8 cellular contexts compared by ENCODE assay signal in genomic region chr1:117365350-117366280, GRCh38. TPM values are rescaled to one million over a fixed set of nuclear protein-coding genes. Genes with fewer than 3 reads are reported as not detected.
DNase-seq lines count a peak whose midpoint lies in the region; ATAC-seq and TF ChIP-seq lines count a peak whose summit lies in the region.

No MANE protein-coding gene starts in this region.

- TF ChIP-seq CTCF in hepatocyte (IDR thresholded peaks at IDR 0.05; ENCODE audit: poor library complexity) (no peak), spleen (IDR thresholded peaks at IDR 0.05 in 8 of 11, conservative IDR thresholded peaks at IDR 0.05 in 3 of 11) (no peak)

- H3K27ac Mint-ChIP-seq in activated CD4-positive, alpha-beta T cell treated with anti-CD3 and anti-CD28 coated beads, Interleukin-2, amount 10 ng/mL, durations not matched to agents 7 days and 5 days: peak overlapping the region; percentile 94
- peak overlapping the region; percentile 97 for H3K27ac Mint-ChIP-seq in activated CD8-positive, alpha-beta T cell treated with anti-CD3 and anti-CD28 coated beads, Interleukin-2, amount 10 ng/mL, durations not matched to agents 7 days and 5 days

- CTCF ChIA-PET in activated CD4-positive, alpha-beta T cell treated with anti-CD3 and anti-CD28 coated beads, Interleukin-2, amount 10 ng/mL, durations not matched to agents 7 days and 5 days (lab: Charles Lee): interaction anchor here (0.6 kb wide), 1 partner anchor 18 kb away, joined by 3 read pairs; no protein-coding TSS in a partner anchor
- CTCF ChIA-PET in activated CD8-positive, alpha-beta T cell treated with anti-CD3 and anti-CD28 coated beads, Interleukin-2, amount 10 ng/mL, durations not matched to agents 7 days and 5 days (lab: Charles Lee): interaction anchor here (0.7 to 1.5 kb wide), 4 partner anchors 18 to 305 kb away, joined by 3 to 5 read pairs (median 3); no protein-coding TSS in a partner anchor

- H3K4me1 ChIP-seq in hepatocyte (ENCODE audit: insufficient read depth) (peaks cover 10% of the 10 kb centered on the region), spleen (peaks cover 22 to 62% (median 49%) of the 10 kb centered on the region in 6 donors)

- H3K4me3 Mint-ChIP-seq in activated CD4-positive, alpha-beta T cell treated with anti-CD3 and anti-CD28 coated beads, Interleukin-2, amount 10 ng/mL, durations not matched to agents 7 days and 5 days: peak overlapping the region; percentile 83
- H3K4me3 Mint-ChIP-seq in activated CD8-positive, alpha-beta T cell treated with anti-CD3 and anti-CD28 coated beads, Interleukin-2, amount 10 ng/mL, durations not matched to agents 7 days and 5 days: peak overlapping the region; percentile 96

- WGBS in hepatocyte (ENCODE audit: low lambda C conversion rate, missing lambda C conversion rate): 39% methylated on average over 11 of the region's 11 CpGs
- 34 to 44% (median 39%) methylated on average over 11 of the region's 11 CpGs for WGBS in spleen, 5 donors

- peaks cover 4% of the 10 kb centered on the region for H3K36me3 Mint-ChIP-seq in activated CD4-positive, alpha-beta T cell treated with anti-CD3 and anti-CD28 coated beads, Interleukin-2, amount 10 ng/mL, durations not matched to agents 7 days and 5 days (ENCODE audit: low read depth)
- peaks cover 9% of the 10 kb centered on the region for H3K36me3 Mint-ChIP-seq in activated CD8-positive, alpha-beta T cell treated with anti-CD3 and anti-CD28 coated beads, Interleukin-2, amount 10 ng/mL, durations not matched to agents 7 days and 5 days (ENCODE audit: low read depth)

- peak overlapping the region; percentile 98 for H2AFZ ChIP-seq in hepatocyte

- H3K27ac ChIP-seq in hepatocyte: peak overlapping the region; percentile 99
- H3K27ac ChIP-seq in spleen: peak overlapping the region; percentile 94 to 99 (median 98)

- no peaks in the 10 kb centered on the region for H3K36me3 ChIP-seq in hepatocyte (replicated peaks; ENCODE audit: insufficient read depth, low read depth)
- H3K36me3 ChIP-seq in spleen: no peaks in the 10 kb centered on the region

- no peak for ATAC-seq in activated CD8-positive, alpha-beta T cell treated with anti-CD3 and anti-CD28 coated beads, Interleukin-2, amount 10 ng/mL, durations not matched to agents 7 days and 5 days

- H3K27me3 Mint-ChIP-seq in activated CD4-positive, alpha-beta T cell treated with anti-CD3 and anti-CD28 coated beads, Interleukin-2, amount 10 ng/mL, durations not matched to agents 7 days and 5 days: no peaks in the 10 kb centered on the region
- H3K27me3 Mint-ChIP-seq in activated CD8-positive, alpha-beta T cell treated with anti-CD3 and anti-CD28 coated beads, Interleukin-2, amount 10 ng/mL, durations not matched to agents 7 days and 5 days (ENCODE audit: low read depth): no peaks in the 10 kb centered on the region

- H3K9me3 Mint-ChIP-seq in activated CD4-positive, alpha-beta T cell treated with anti-CD3 and anti-CD28 coated beads, Interleukin-2, amount 10 ng/mL, durations not matched to agents 7 days and 5 days: no peaks in the 10 kb centered on the region
- no peaks in the 10 kb centered on the region for H3K9me3 Mint-ChIP-seq in activated CD8-positive, alpha-beta T cell treated with anti-CD3 and anti-CD28 coated beads, Interleukin-2, amount 10 ng/mL, durations not matched to agents 7 days and 5 days (ENCODE audit: insufficient read depth)

- H3K9me3 ChIP-seq in hepatocyte (ENCODE audit: low read depth) (no peaks in the 10 kb centered on the region), spleen (no peaks in the 10 kb centered on the region)

- H3K27me3 ChIP-seq in hepatocyte (no peaks in the 10 kb centered on the region), spleen (replicated peaks in 1 of 7) (no peaks in the 10 kb centered on the region)

- H3K4me3 ChIP-seq in hepatocyte (peak overlapping the region; percentile 83), spleen (peak overlapping the region; percentile 62 to 96 (median 90))

- DNase-seq in activated CD4-positive, alpha-beta T cell treated with anti-CD3 and anti-CD28 coated beads, Interleukin-2, amount 10 ng/mL, durations not matched to agents 7 days and 5 days: no peak
- no peak for DNase-seq in activated CD4-positive, alpha-beta T cell treated with anti-CD3 and anti-CD28 coated beads, Interleukin-2, amount 50 U/mL, for 4 hours
- no peak for DNase-seq in activated CD8-positive, alpha-beta T cell treated with anti-CD3 and anti-CD28 coated beads, Interleukin-2, amount 10 ng/mL, durations not matched to agents 7 days and 5 days
- DNase-seq in hepatocyte (ENCODE audit: low spot score) (no peak), spleen (no peak), SKM-1 (lab: John Stamatoyannopoulos, UW; ENCODE audit: unreplicated experiment) (no peak), iPS-NIHi11 (ENCODE audit: low spot score) (no peak), GOT3 (lab: John Stamatoyannopoulos, UW) (no peak)

- H3K9me2 ChIP-seq in hepatocyte (replicated peaks; ENCODE audit: insufficient read depth): no peaks in the 10 kb centered on the region

- no peak for TF ChIP-seq POLR2A in spleen (IDR thresholded peaks at IDR 0.05)

- peaks cover 24% of the 10 kb centered on the region for H4K20me1 ChIP-seq in hepatocyte (ENCODE audit: insufficient read depth, poor library complexity, severe bottlenecking)

- POLR2A ChIA-PET in activated CD4-positive, alpha-beta T cell treated with anti-CD3 and anti-CD28 coated beads, Interleukin-2, amount 10 ng/mL, durations not matched to agents 7 days and 5 days (lab: Charles Lee): interaction anchor here (0.6 kb wide), 1 partner anchor 89 kb away, joined by 3 read pairs; no protein-coding TSS in a partner anchor
- POLR2A ChIA-PET in activated CD8-positive, alpha-beta T cell treated with anti-CD3 and anti-CD28 coated beads, Interleukin-2, amount 10 ng/mL, durations not matched to agents 7 days and 5 days (lab: Charles Lee): no interaction called here

- peak overlapping the region; percentile 91 for H3K4me2 ChIP-seq in hepatocyte

- H3K4me1 Mint-ChIP-seq in activated CD4-positive, alpha-beta T cell treated with anti-CD3 and anti-CD28 coated beads, Interleukin-2, amount 10 ng/mL, durations not matched to agents 7 days and 5 days: peaks cover 38% of the 10 kb centered on the region
- peaks cover 37% of the 10 kb centered on the region for H3K4me1 Mint-ChIP-seq in activated CD8-positive, alpha-beta T cell treated with anti-CD3 and anti-CD28 coated beads, Interleukin-2, amount 10 ng/mL, durations not matched to agents 7 days and 5 days (ENCODE audit: low read depth)

- intact Hi-C loops in spleen (cut with DNase I; ENCODE audit: low total_unique reads): loop anchor here (10.0 kb wide), 1 partner anchor 149 kb away; no protein-coding TSS in a partner anchor

- H3K79me2 ChIP-seq in hepatocyte: peaks cover 49% of the 10 kb centered on the region

RNA-seq across cellular contexts. Expression of gene MAN1A2, which starts 1.6 kb away (rescaled TPM):
- total RNA-seq in activated CD4-positive, alpha-beta T cell treated with anti-CD3 and anti-CD28 coated beads, Interleukin-2, amount 10 ng/mL, durations not matched to agents 7 days and 5 days: 10 to 100 TPM; 35.0 to 38.8 TPM
- 10 to 100 TPM; 32.8 to 33.2 TPM for total RNA-seq in activated CD8-positive, alpha-beta T cell treated with anti-CD3 and anti-CD28 coated beads, Interleukin-2, amount 10 ng/mL, durations not matched to agents 7 days and 5 days
- total RNA-seq in hepatocyte (41.9 and 45.0 TPM in 2 replicates), spleen (10 to 100 TPM; 38.3 to 52.4 (median 46.0) TPM)
- polyA plus RNA-seq in hepatocyte (18.8 and 24.7 TPM in 2 replicates), spleen (1 to 10 TPM; 4.1 to 5.5 (median 4.8) TPM)
